ENCODE assay signal across 8 cellular contexts in the genomic region with DNA sequence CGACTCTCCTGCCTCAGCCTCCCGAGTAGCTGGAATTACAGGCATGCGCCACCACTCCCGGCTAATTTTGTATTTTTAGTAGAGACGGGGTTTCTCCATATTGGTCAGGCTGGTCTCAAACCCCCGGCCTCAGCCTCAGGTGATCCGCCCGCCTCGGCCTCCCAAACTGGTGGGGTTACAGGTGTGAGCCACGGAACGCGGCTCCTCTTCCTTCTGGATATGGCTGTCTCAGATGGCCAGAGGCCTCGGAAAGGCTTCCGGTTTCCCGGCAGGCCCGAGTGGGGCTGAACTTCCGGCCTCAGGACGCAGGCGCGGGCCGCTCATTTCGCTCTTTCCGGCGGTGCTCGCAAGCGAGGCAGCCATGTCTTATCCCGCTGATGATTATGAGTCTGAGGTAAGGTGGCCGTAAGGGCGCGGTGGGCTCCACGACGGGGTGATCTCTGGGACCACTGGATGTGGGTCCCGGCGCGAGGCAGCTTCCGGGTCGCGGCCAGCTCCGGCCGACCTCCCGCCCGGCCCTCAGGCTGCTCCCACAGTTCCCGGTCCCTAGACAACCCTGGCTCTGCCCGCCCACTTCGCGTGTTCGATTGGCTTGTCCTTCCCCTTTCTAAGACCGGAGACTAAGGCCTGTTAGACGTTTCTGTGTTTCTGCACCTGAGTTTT. TPM values are rescaled to one million over a fixed set of nuclear protein-coding genes. Genes with fewer than 3 reads are reported as not detected.
DNase-seq lines count a peak whose midpoint lies in the region; ATAC-seq and TF ChIP-seq lines count a peak whose summit lies in the region.

Gene EIF3L, plus strand, starts transcription at position 331 of the 663 bp plus-strand sequence. Its CDS starts 31 bp downstream, at position 362.

- DNase-seq in COR-L47 (lab: John Stamatoyannopoulos, UW) = peak; percentile 84
- peak; percentile 87 for DNase-seq in HuH-7.5 (ENCODE audit: low spot score)
- peak; percentile 92 for DNase-seq in activated T-cell treated with anti-CD3 and anti-CD28 coated beads, Interleukin-2, amount 50 U/mL, for 24 hours
- peak; percentile 92 to 94 for DNase-seq in erythroblast (lab: John Stamatoyannopoulos, UW)
- DNase-seq in stimulated activated CD8-positive, alpha-beta memory T cell treated with anti-CD3 and anti-CD28 coated beads, Interleukin-4, amount 100 ng/mL, for 4 hours (ENCODE audit: low read depth in 2 of 2, low spot score in 1 of 2) = peak; percentile 61 to 76

- peaks cover 53% of the 10 kb centered on the region for H3K4me1 Mint-ChIP-seq in activated T-cell treated with anti-CD3 and anti-CD28 coated beads, Interleukin-2, amount 50 U/mL, for 24 hours (ENCODE audit: low read depth)

- no peaks in the 10 kb centered on the region for H3K9me3 ChIP-seq in mucosa of rectum (ENCODE audit: control insufficient read depth in 2 of 2, low read length in 2 of 2)

- peaks cover 10 to 13% of the 10 kb centered on the region in 2 donors for H3K4me1 ChIP-seq in mucosa of rectum (ENCODE audit: control insufficient read depth in 2 of 2, insufficient read depth in 2 of 2, low read length in 2 of 2)

- peak; percentile 96 for TF ChIP-seq POLR2A in erythroblast (IDR thresholded peaks at IDR 0.05; ENCODE audit: low read length)

- peak within 1 kb of the TSS; percentile 84 to 91 for H3K27ac ChIP-seq in mucosa of rectum (ENCODE audit: low read depth in 2 of 2, low read length in 2 of 2)

- no peaks in the 10 kb centered on the region for H3K27me3 Mint-ChIP-seq in activated T-cell treated with anti-CD3 and anti-CD28 coated beads, Interleukin-2, amount 50 U/mL, for 24 hours

- peaks cover 3% of the 10 kb centered on the region for H3K9me3 Mint-ChIP-seq in activated T-cell treated with anti-CD3 and anti-CD28 coated beads, Interleukin-2, amount 50 U/mL, for 24 hours

- H3K4me3 Mint-ChIP-seq in activated T-cell treated with anti-CD3 and anti-CD28 coated beads, Interleukin-2, amount 50 U/mL, for 24 hours = peak within 1 kb of the TSS; percentile 93

- peak within 1 kb of the TSS; percentile 82 to 96 for H3K9ac ChIP-seq in mucosa of rectum (ENCODE audit: low read depth in 1 of 2, low read length in 2 of 2)

- peak within 1 kb of the TSS; percentile 88 to 100 for H3K4me3 ChIP-seq in mucosa of rectum (ENCODE audit: low read length in 2 of 2)

- H3K27ac Mint-ChIP-seq in activated T-cell treated with anti-CD3 and anti-CD28 coated beads, Interleukin-2, amount 50 U/mL, for 24 hours = peak within 1 kb of the TSS; percentile 99

- peaks cover 17 to 28% of the 10 kb centered on the region in 2 donors for H3K36me3 ChIP-seq in mucosa of rectum (ENCODE audit: control insufficient read depth in 2 of 2, insufficient read depth in 2 of 2, low read length in 2 of 2)

- peak; percentile 56 for ATAC-seq in GM21390 (IDR thresholded peaks at IDR 0.05; ENCODE audit: unreplicated experiment)

- no peaks in the 10 kb centered on the region for H3K27me3 ChIP-seq in mucosa of rectum (ENCODE audit: control insufficient read depth in 2 of 2, insufficient read depth in 2 of 2, low read length in 2 of 2)

- peaks cover 69% of the 10 kb centered on the region for H3K36me3 Mint-ChIP-seq in activated T-cell treated with anti-CD3 and anti-CD28 coated beads, Interleukin-2, amount 50 U/mL, for 24 hours (ENCODE audit: low read depth)

TF ChIP-seq in PFSK-1, 5 proteins besides CTCF, POLR2A, EP300 and RAD21:
- TF ChIP-seq POLR2AphosphoS5 (IDR thresholded peaks at IDR 0.05; ENCODE audit: low read depth, low read length) (peak; percentile 82), FOXP2 (optimal IDR thresholded peaks at IDR 0.05; ENCODE audit: borderline replicate concordance, extremely low read depth, extremely low read length, insufficient read depth) (no peak), SIN3A (IDR thresholded peaks at IDR 0.05; ENCODE audit: borderline replicate concordance, insufficient read depth, low read length) (no peak), REST (IDR thresholded peaks at IDR 0.05; ENCODE audit: insufficient read depth in 1 of 2, low read depth in 2 of 2, low read length in 2 of 2) (no peak), TAF1 (IDR thresholded peaks at IDR 0.05; ENCODE audit: borderline replicate concordance, insufficient read depth, low read length) (peak; percentile 94)

RNA-seq across cellular contexts. Expression of gene EIF3L, which starts in this region (rescaled TPM):
- 572 TPM for polyA plus RNA-seq in PFSK-1 (2012; ENCODE audit: insufficient read length, low read depth)

Comparison
In these comparisons a context has a peak if more than half of its experiments do, and no peak if none do; other contexts are left out.
1. Peak in every context shown above with its lines: DNase-seq, ATAC-seq, H3K4me3 ChIP-seq and H3K27ac ChIP-seq.